ENCODE assay signal across 8 cellular contexts in the genomic region with DNA sequence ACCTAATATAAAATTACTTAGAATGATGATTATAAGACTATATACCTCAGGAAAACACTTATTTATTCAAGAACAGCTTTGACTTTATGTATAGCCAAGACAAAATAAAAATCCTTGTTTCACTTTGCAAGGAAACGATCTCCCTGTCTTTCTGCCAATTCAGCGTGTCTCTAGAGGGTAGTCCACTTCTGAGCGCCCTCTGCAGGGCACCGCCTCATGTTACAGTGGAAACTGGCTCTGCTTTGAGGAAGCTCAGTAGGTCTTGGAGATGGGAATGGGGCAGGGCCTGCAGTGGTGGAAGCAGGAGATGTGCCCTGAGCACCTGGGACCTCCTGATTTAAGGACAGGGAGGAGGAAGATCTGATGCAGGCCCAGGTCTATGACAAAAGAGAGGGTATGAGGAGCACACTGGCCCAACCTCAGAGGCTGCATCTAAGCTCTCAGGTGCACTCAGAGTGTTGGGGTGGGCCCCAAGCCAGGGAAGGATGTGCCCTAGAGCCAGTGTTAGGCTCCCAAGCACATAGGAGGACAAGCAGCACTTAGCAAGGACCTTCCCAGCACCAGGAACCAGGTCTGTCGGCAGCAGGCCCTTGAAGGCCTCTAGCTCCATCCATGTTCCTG.
DNase-seq lines count a peak whose midpoint lies in the region; ATAC-seq, FAIRE-seq and TF ChIP-seq lines count a peak whose summit lies in the region.

No MANE protein-coding gene starts in this region.

- H3K4me1 ChIP-seq in DOHH2 (ENCODE audit: control insufficient read depth, low read length) = peaks cover 77% of the 10 kb centered on the region

- H3K27me3 ChIP-seq in DOHH2 (ENCODE audit: control insufficient read depth, low read length) = no peaks in the 10 kb centered on the region

- H3K27ac ChIP-seq in DOHH2 (ENCODE audit: low read depth, low read length) = peak overlapping the region; percentile 20

- H3F3A ChIP-seq in DOHH2 (ENCODE audit: control insufficient read depth, insufficient read depth) = peaks cover 10% of the 10 kb centered on the region; the same call in 1 of the 2 replicates

- peak overlapping the region; percentile 41 for H3K4me3 ChIP-seq in DOHH2 (ENCODE audit: low read length)

- FAIRE-seq in TTC549 (lab: Jason Lieb, UNC) = peak; percentile 76

- ATAC-seq in HG02571 (IDR thresholded peaks at IDR 0.05; ENCODE audit: unreplicated experiment) (no peak), GM21528 (IDR thresholded peaks at IDR 0.05; ENCODE audit: low FRiP score, unreplicated experiment) (no peak), GM21367 (IDR thresholded peaks at IDR 0.05; ENCODE audit: unreplicated experiment) (no peak)

- H3K36me3 ChIP-seq in DOHH2 (ENCODE audit: control insufficient read depth, low read length) = peaks cover 60% of the 10 kb centered on the region

- H3K79me2 ChIP-seq in DOHH2 (ENCODE audit: control insufficient read depth, low read length) = peaks cover 56% of the 10 kb centered on the region

- DNase-seq in LHCN-M2 (ENCODE audit: low read depth) = peak; percentile 68
- peak; percentile 79 for DNase-seq in iris pigment epithelial cell (ENCODE audit: low read depth)
- DNase-seq in amniotic stem cell (lab: John Stamatoyannopoulos, UW) = no peak

- peak overlapping the region; percentile 55 for H3K4me2 ChIP-seq in DOHH2 (ENCODE audit: low read length)

- no peaks in the 10 kb centered on the region for H3K9me2 ChIP-seq in DOHH2 (replicated peaks; ENCODE audit: control insufficient read depth, low read length)

- TF ChIP-seq CTCF in DOHH2 (IDR thresholded peaks at IDR 0.05; ENCODE audit: low read depth, low read length, poor library complexity, severe bottlenecking) = peak; percentile 99

- no peaks in the 10 kb centered on the region for H3K9me3 ChIP-seq in DOHH2 (ENCODE audit: control insufficient read depth, insufficient read depth, low read length)

- no peaks in the 10 kb centered on the region for H4K20me1 ChIP-seq in DOHH2 (ENCODE audit: control insufficient read depth, insufficient read depth, low read depth, low read length)
